Comparison of ENCODE assay signal across 1 cellular context in the genomic region with DNA sequence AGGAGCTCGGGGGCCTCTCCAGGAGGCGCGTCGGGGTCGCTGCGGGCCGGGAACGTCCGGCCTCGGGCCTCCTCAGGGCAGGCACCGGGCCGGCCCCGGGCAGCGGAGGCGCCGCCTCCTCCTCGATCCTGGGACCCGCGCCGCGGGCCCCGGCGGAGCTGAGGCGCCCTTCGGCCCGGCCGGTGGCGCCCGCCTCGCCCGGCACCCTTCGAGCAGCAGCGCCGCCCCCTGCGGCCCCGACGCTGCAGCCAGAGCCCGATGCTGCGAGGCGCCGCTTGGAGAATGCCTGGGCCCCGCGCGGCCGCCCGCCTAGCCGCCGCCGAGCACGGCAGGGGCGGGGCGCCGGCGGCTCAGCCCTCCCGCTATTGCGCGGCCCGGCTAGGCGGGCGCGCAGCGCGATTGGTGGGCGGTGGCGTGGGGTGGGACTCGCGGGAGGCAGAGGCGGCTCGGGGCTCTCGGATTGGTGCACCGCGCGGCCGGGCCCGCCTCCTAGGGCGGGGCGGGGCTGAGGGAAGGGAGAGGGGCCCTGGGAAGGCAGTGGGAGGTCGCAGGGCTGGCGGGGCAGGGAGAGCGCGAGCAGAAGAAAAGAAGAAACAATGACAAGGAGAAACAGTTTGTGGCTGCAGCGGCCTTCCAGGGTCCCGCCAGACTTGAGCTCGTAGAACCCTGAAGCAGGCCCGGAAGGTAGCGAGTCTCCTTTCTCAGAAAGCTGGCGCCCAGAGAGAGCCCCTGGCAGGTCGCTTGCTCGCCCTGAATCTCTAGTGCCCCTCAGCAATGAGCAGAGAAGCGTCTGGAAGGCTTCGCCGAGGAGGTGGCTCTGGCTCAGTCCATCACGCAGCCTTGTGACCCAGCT.
TF ChIP-seq lines count a peak whose summit lies in the region.

Gene EEIG1, minus strand, starts transcription at position 284 of the 853 bp plus-strand sequence. CDS start 852 bp downstream, outside the sequence.

TF ChIP-seq in HepG2, 621 proteins besides CTCF, POLR2A, EP300 and RAD21 (continued from another document and continues in another):
- TF ChIP-seq, protein P1, sequence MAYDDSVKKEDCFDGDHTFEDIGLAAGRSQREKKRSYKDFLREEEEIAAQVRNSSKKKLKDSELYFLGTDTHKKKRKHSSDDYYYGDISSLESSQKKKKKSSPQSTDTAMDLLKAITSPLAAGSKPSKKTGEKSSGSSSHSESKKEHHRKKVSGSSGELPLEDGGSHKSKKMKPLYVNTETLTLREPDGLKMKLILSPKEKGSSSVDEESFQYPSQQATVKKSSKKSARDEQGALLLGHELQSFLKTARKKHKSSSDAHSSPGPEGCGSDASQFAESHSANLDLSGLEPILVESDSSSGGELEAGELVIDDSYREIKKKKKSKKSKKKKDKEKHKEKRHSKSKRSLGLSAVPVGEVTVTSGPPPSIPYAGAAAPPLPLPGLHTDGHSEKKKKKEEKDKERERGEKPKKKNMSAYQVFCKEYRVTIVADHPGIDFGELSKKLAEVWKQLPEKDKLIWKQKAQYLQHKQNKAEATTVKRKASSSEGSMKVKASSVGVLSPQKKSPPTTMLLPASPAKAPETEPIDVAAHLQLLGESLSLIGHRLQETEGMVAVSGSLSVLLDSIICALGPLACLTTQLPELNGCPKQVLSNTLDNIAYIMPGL (CRISPR knock-in tag; IDR thresholded peaks at IDR 0.05; ENCODE audit: borderline replicate concordance in 1 of 2, low read depth in 1 of 2): no peak
- TF ChIP-seq CREM (IDR thresholded peaks at IDR 0.05): no peak
- no peak for TF ChIP-seq CREM (CRISPR knock-in tag; IDR thresholded peaks at IDR 0.05)
- TF ChIP-seq TAF15 (IDR thresholded peaks at IDR 0.05; ENCODE audit: low read depth, low read length, poor library complexity, severe bottlenecking): no peak
- TF ChIP-seq ASH2L (IDR thresholded peaks at IDR 0.05; ENCODE audit: insufficient read length, low read depth, low read length): no peak
- TF ChIP-seq, protein P2, sequence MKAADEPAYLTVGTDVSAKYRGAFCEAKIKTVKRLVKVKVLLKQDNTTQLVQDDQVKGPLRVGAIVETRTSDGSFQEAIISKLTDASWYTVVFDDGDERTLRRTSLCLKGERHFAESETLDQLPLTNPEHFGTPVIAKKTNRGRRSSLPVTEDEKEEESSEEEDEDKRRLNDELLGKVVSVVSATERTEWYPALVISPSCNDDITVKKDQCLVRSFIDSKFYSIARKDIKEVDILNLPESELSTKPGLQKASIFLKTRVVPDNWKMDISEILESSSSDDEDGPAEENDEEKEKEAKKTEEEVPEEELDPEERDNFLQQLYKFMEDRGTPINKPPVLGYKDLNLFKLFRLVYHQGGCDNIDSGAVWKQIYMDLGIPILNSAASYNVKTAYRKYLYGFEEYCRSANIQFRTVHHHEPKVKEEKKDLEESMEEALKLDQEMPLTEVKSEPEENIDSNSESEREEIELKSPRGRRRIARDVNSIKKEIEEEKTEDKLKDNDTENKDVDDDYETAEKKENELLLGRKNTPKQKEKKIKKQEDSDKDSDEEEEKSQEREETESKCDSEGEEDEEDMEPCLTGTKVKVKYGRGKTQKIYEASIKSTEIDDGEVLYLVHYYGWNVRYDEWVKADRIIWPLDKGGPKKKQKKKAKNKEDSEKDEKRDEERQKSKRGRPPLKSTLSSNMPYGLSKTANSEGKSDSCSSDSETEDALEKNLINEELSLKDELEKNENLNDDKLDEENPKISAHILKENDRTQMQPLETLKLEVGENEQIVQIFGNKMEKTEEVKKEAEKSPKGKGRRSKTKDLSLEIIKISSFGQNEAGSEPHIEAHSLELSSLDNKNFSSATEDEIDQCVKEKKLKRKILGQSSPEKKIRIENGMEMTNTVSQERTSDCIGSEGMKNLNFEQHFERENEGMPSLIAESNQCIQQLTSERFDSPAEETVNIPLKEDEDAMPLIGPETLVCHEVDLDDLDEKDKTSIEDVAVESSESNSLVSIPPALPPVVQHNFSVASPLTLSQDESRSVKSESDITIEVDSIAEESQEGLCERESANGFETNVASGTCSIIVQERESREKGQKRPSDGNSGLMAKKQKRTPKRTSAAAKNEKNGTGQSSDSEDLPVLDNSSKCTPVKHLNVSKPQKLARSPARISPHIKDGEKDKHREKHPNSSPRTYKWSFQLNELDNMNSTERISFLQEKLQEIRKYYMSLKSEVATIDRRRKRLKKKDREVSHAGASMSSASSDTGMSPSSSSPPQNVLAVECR (CRISPR knock-in tag; IDR thresholded peaks at IDR 0.05; ENCODE audit: borderline replicate concordance): peak; percentile 3; the same call in 1 of the 2 replicates
- TF ChIP-seq, protein P3, sequence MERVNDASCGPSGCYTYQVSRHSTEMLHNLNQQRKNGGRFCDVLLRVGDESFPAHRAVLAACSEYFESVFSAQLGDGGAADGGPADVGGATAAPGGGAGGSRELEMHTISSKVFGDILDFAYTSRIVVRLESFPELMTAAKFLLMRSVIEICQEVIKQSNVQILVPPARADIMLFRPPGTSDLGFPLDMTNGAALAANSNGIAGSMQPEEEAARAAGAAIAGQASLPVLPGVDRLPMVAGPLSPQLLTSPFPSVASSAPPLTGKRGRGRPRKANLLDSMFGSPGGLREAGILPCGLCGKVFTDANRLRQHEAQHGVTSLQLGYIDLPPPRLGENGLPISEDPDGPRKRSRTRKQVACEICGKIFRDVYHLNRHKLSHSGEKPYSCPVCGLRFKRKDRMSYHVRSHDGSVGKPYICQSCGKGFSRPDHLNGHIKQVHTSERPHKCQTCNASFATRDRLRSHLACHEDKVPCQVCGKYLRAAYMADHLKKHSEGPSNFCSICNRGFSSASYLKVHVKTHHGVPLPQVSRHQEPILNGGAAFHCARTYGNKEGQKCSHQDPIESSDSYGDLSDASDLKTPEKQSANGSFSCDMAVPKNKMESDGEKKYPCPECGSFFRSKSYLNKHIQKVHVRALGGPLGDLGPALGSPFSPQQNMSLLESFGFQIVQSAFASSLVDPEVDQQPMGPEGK (CRISPR knock-in tag; IDR thresholded peaks at IDR 0.05): peak; percentile 42; the same call in 1 of the 2 replicates
- no peak for TF ChIP-seq RBAK (CRISPR knock-in tag; IDR thresholded peaks at IDR 0.05)
- no peak for TF ChIP-seq NFKB2 (CRISPR knock-in tag; IDR thresholded peaks at IDR 0.05; ENCODE audit: borderline replicate concordance)
- TF ChIP-seq ZFP82 (CRISPR knock-in tag; IDR thresholded peaks at IDR 0.05; ENCODE audit: borderline replicate concordance): no peak
- TF ChIP-seq RFX1 (IDR thresholded peaks at IDR 0.05): no peak
- TF ChIP-seq CEBPZ (IDR thresholded peaks at IDR 0.05; ENCODE audit: low read length): no peak
- TF ChIP-seq FOXO4 (CRISPR knock-in tag; conservative IDR thresholded peaks at IDR 0.05): no peak
- TF ChIP-seq SMYD3 (CRISPR knock-in tag; IDR thresholded peaks at IDR 0.05): no peak
- no peak for TF ChIP-seq NCOA2 (CRISPR knock-in tag; IDR thresholded peaks at IDR 0.05)
- TF ChIP-seq CEBPB (IDR thresholded peaks at IDR 0.05; ENCODE audit: borderline replicate concordance, low read depth, low read length): no peak
- TF ChIP-seq, protein P4, sequence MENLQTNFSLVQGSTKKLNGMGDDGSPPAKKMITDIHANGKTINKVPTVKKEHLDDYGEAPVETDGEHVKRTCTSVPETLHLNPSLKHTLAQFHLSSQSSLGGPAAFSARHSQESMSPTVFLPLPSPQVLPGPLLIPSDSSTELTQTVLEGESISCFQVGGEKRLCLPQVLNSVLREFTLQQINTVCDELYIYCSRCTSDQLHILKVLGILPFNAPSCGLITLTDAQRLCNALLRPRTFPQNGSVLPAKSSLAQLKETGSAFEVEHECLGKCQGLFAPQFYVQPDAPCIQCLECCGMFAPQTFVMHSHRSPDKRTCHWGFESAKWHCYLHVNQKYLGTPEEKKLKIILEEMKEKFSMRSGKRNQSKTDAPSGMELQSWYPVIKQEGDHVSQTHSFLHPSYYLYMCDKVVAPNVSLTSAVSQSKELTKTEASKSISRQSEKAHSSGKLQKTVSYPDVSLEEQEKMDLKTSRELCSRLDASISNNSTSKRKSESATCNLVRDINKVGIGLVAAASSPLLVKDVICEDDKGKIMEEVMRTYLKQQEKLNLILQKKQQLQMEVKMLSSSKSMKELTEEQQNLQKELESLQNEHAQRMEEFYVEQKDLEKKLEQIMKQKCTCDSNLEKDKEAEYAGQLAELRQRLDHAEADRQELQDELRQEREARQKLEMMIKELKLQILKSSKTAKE (CRISPR knock-in tag; IDR thresholded peaks at IDR 0.05; ENCODE audit: borderline replicate concordance): no peak
- TF ChIP-seq HNF1B (CRISPR knock-in tag; IDR thresholded peaks at IDR 0.05): no peak
- no peak for TF ChIP-seq ISX (CRISPR knock-in tag; conservative IDR thresholded peaks at IDR 0.05)
- no peak for TF ChIP-seq ZNF776 (CRISPR knock-in tag; IDR thresholded peaks at IDR 0.05)
- no peak; the same call in 1 of the 2 replicates for TF ChIP-seq ZNF879 (CRISPR knock-in tag; IDR thresholded peaks at IDR 0.05)
- TF ChIP-seq, protein P5, sequence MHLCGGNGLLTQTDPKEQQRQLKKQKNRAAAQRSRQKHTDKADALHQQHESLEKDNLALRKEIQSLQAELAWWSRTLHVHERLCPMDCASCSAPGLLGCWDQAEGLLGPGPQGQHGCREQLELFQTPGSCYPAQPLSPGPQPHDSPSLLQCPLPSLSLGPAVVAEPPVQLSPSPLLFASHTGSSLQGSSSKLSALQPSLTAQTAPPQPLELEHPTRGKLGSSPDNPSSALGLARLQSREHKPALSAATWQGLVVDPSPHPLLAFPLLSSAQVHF (CRISPR knock-in tag; IDR thresholded peaks at IDR 0.05): no peak
- TF ChIP-seq ARNT2 (CRISPR knock-in tag; IDR thresholded peaks at IDR 0.05; ENCODE audit: low read depth): no peak
- TF ChIP-seq ZNF101 (CRISPR knock-in tag; IDR thresholded peaks at IDR 0.05; ENCODE audit: borderline replicate concordance, low read depth): no peak
- TF ChIP-seq MYC (CRISPR knock-in tag; IDR thresholded peaks at IDR 0.05; ENCODE audit: borderline replicate concordance): no peak; the same call in 1 of the 2 replicates
- TF ChIP-seq, protein P6, sequence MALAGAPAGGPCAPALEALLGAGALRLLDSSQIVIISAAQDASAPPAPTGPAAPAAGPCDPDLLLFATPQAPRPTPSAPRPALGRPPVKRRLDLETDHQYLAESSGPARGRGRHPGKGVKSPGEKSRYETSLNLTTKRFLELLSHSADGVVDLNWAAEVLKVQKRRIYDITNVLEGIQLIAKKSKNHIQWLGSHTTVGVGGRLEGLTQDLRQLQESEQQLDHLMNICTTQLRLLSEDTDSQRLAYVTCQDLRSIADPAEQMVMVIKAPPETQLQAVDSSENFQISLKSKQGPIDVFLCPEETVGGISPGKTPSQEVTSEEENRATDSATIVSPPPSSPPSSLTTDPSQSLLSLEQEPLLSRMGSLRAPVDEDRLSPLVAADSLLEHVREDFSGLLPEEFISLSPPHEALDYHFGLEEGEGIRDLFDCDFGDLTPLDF (CRISPR knock-in tag; IDR thresholded peaks at IDR 0.05): no peak
- TF ChIP-seq ZBTB21 (CRISPR knock-in tag; IDR thresholded peaks at IDR 0.05): no peak
- TF ChIP-seq TRAFD1 (CRISPR knock-in tag; IDR thresholded peaks at IDR 0.05; ENCODE audit: borderline replicate concordance): no peak
- TF ChIP-seq ATAD3A (CRISPR knock-in tag; IDR thresholded peaks at IDR 0.05): no peak
- no peak for TF ChIP-seq KLF16 (CRISPR knock-in tag; IDR thresholded peaks at IDR 0.05)
- TF ChIP-seq RXRB (CRISPR knock-in tag; IDR thresholded peaks at IDR 0.05; ENCODE audit: borderline replicate concordance): no peak
